ENCODE assay signal across 1 cellular context in the genomic region with DNA sequence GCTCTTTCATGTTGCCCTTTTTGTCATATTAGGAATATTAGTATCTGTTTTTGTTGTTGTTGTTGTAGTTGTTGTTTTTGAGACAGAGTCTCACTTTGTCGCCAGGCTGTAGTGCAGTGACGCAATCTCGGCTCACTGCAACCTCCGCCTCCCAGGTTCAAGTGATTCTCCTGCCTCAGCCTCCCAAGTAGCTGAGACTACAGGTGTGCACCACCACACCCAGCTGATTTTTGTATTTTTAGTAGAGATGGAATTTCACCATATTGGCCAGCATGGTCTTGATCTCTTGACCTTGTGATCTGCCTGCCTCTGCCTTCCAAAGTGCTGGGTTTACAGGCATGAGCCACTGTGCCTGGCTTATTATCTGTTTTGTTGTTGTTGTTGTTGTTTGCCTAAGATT.
TF ChIP-seq lines count a peak whose summit lies in the region.
"Not testable (repeated sequence)": the region's sequence is repeated elsewhere in the genome, so short reads cannot be mapped to it uniquely, and the experiment has no call there.

No MANE protein-coding gene starts in this region.

TF ChIP-seq in HepG2, 621 proteins besides CTCF, POLR2A, EP300 and RAD21 (continued from another document):
- TF ChIP-seq, protein P1, sequence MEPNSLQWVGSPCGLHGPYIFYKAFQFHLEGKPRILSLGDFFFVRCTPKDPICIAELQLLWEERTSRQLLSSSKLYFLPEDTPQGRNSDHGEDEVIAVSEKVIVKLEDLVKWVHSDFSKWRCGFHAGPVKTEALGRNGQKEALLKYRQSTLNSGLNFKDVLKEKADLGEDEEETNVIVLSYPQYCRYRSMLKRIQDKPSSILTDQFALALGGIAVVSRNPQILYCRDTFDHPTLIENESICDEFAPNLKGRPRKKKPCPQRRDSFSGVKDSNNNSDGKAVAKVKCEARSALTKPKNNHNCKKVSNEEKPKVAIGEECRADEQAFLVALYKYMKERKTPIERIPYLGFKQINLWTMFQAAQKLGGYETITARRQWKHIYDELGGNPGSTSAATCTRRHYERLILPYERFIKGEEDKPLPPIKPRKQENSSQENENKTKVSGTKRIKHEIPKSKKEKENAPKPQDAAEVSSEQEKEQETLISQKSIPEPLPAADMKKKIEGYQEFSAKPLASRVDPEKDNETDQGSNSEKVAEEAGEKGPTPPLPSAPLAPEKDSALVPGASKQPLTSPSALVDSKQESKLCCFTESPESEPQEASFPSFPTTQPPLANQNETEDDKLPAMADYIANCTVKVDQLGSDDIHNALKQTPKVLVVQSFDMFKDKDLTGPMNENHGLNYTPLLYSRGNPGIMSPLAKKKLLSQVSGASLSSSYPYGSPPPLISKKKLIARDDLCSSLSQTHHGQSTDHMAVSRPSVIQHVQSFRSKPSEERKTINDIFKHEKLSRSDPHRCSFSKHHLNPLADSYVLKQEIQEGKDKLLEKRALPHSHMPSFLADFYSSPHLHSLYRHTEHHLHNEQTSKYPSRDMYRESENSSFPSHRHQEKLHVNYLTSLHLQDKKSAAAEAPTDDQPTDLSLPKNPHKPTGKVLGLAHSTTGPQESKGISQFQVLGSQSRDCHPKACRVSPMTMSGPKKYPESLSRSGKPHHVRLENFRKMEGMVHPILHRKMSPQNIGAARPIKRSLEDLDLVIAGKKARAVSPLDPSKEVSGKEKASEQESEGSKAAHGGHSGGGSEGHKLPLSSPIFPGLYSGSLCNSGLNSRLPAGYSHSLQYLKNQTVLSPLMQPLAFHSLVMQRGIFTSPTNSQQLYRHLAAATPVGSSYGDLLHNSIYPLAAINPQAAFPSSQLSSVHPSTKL (CRISPR knock-in tag; IDR thresholded peaks at IDR 0.05): 0 out of 2 replicates have a peak, but pooled peaks have one; percentile 25
- TF ChIP-seq, protein P2, sequence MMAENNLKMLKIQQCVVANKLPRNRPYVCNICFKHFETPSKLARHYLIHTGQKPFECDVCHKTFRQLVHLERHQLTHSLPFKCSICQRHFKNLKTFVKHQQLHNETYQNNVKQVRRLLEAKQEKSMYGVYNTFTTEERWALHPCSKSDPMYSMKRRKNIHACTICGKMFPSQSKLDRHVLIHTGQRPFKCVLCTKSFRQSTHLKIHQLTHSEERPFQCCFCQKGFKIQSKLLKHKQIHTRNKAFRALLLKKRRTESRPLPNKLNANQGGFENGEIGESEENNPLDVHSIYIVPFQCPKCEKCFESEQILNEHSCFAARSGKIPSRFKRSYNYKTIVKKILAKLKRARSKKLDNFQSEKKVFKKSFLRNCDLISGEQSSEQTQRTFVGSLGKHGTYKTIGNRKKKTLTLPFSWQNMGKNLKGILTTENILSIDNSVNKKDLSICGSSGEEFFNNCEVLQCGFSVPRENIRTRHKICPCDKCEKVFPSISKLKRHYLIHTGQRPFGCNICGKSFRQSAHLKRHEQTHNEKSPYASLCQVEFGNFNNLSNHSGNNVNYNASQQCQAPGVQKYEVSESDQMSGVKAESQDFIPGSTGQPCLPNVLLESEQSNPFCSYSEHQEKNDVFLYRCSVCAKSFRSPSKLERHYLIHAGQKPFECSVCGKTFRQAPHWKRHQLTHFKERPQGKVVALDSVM (CRISPR knock-in tag; IDR thresholded peaks at IDR 0.05): peak; percentile 58; the same call in 1 of the 2 replicates
- peak; percentile 10 for TF ChIP-seq TEAD3 (CRISPR knock-in tag; optimal IDR thresholded peaks at IDR 0.05; ENCODE audit: borderline replicate concordance)
- TF ChIP-seq, protein P3, sequence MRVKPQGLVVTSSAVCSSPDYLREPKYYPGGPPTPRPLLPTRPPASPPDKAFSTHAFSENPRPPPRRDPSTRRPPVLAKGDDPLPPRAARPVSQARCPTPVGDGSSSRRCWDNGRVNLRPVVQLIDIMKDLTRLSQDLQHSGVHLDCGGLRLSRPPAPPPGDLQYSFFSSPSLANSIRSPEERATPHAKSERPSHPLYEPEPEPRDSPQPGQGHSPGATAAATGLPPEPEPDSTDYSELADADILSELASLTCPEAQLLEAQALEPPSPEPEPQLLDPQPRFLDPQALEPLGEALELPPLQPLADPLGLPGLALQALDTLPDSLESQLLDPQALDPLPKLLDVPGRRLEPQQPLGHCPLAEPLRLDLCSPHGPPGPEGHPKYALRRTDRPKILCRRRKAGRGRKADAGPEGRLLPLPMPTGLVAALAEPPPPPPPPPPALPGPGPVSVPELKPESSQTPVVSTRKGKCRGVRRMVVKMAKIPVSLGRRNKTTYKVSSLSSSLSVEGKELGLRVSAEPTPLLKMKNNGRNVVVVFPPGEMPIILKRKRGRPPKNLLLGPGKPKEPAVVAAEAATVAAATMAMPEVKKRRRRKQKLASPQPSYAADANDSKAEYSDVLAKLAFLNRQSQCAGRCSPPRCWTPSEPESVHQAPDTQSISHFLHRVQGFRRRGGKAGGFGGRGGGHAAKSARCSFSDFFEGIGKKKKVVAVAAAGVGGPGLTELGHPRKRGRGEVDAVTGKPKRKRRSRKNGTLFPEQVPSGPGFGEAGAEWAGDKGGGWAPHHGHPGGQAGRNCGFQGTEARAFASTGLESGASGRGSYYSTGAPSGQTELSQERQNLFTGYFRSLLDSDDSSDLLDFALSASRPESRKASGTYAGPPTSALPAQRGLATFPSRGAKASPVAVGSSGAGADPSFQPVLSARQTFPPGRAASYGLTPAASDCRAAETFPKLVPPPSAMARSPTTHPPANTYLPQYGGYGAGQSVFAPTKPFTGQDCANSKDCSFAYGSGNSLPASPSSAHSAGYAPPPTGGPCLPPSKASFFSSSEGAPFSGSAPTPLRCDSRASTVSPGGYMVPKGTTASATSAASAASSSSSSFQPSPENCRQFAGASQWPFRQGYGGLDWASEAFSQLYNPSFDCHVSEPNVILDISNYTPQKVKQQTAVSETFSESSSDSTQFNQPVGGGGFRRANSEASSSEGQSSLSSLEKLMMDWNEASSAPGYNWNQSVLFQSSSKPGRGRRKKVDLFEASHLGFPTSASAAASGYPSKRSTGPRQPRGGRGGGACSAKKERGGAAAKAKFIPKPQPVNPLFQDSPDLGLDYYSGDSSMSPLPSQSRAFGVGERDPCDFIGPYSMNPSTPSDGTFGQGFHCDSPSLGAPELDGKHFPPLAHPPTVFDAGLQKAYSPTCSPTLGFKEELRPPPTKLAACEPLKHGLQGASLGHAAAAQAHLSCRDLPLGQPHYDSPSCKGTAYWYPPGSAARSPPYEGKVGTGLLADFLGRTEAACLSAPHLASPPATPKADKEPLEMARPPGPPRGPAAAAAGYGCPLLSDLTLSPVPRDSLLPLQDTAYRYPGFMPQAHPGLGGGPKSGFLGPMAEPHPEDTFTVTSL (CRISPR knock-in tag; IDR thresholded peaks at IDR 0.05; ENCODE audit: borderline replicate concordance): 0 out of 2 replicates have a peak, but pooled peaks have one; percentile 33
- TF ChIP-seq KAT7 (CRISPR knock-in tag; IDR thresholded peaks at IDR 0.05; ENCODE audit: borderline replicate concordance): peak; percentile 6; the same call in 1 of the 2 replicates
- 0 out of 2 replicates have a peak, but pooled peaks have one; percentile 33 for TF ChIP-seq ZNF816 (CRISPR knock-in tag; IDR thresholded peaks at IDR 0.05; ENCODE audit: borderline replicate concordance)
- TF ChIP-seq, protein P4, sequence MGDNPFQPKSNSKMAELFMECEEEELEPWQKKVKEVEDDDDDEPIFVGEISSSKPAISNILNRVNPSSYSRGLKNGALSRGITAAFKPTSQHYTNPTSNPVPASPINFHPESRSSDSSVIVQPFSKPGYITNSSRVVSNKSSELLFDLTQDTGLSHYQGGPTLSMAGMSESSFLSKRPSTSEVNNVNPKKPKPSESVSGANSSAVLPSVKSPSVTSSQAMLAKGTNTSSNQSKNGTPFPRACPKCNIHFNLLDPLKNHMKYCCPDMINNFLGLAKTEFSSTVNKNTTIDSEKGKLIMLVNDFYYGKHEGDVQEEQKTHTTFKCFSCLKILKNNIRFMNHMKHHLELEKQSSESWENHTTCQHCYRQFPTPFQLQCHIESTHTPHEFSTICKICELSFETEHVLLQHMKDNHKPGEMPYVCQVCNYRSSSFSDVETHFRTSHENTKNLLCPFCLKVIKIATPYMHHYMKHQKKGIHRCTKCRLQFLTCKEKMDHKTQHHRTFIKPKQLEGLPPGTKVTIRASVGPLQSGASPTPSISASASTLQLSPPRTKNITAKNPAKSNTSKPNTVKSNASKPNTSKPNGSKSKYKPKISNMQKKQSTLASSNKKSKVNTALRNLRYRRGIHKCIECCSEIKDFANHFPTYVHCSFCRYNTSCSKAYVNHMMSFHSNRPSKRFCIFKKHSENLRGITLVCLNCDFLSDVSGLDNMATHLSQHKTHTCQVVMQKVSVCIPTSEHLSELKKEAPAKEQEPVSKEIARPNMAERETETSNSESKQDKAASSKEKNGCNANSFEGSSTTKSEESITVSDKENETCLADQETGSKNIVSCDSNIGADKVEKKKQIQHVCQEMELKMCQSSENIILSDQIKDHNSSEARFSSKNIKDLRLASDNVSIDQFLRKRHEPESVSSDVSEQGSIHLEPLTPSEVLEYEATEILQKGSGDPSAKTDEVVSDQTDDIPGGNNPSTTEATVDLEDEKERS (CRISPR knock-in tag; IDR thresholded peaks at IDR 0.05): 0 out of 2 replicates have a peak, but pooled peaks have one; percentile 11
- TF ChIP-seq POGZ (CRISPR knock-in tag; IDR thresholded peaks at IDR 0.05): peak; percentile 39; the same call in 1 of the 2 replicates
- TF ChIP-seq ADNP (CRISPR knock-in tag; IDR thresholded peaks at IDR 0.05): 0 out of 2 replicates have a peak, but pooled peaks have one; percentile 51
- peak; percentile 5; the same call in 1 of the 2 replicates for TF ChIP-seq KDM6A (CRISPR knock-in tag; IDR thresholded peaks at IDR 0.05; ENCODE audit: low read depth)
- TF ChIP-seq ZMYM3 (CRISPR knock-in tag; IDR thresholded peaks at IDR 0.05): peak; percentile 73
- not testable (repeated sequence) for TF ChIP-seq NR2F6 (IDR thresholded peaks at IDR 0.05); LCORL (CRISPR knock-in tag; IDR thresholded peaks at IDR 0.05); SOX13 (IDR thresholded peaks at IDR 0.05)
- peak; percentile 15; the same call in 1 of the 2 replicates for TF ChIP-seq NR2F6 (CRISPR knock-in tag; IDR thresholded peaks at IDR 0.05)
- TF ChIP-seq LCORL (IDR thresholded peaks at IDR 0.05): 0 out of 2 replicates have a peak, but pooled peaks have one; percentile 9
- TF ChIP-seq RCOR2 (CRISPR knock-in tag; IDR thresholded peaks at IDR 0.05): peak; percentile 55; the same call in 1 of the 2 replicates
- 0 out of 2 replicates have a peak, but pooled peaks have one; percentile 58 for TF ChIP-seq ZMYM2 (CRISPR knock-in tag; IDR thresholded peaks at IDR 0.05)
- TF ChIP-seq ZNF644 (CRISPR knock-in tag; IDR thresholded peaks at IDR 0.05; ENCODE audit: low read depth): 0 out of 2 replicates have a peak, but pooled peaks have one; percentile 7
- TF ChIP-seq IKZF1 (IDR thresholded peaks at IDR 0.05): 0 out of 2 replicates have a peak, but pooled peaks have one; percentile 16
- TF ChIP-seq ZNF460 (CRISPR knock-in tag; IDR thresholded peaks at IDR 0.05; ENCODE audit: borderline replicate concordance): peak; percentile 97
- 0 out of 4 replicates have a peak, but pooled peaks of 1 of the 2 experiments have one; percentile 8 for TF ChIP-seq SOX13 (CRISPR knock-in tag; conservative IDR thresholded peaks at IDR 0.05 in 1 of 2, IDR thresholded peaks at IDR 0.05 in 1 of 2)
- peak; percentile 37; the same call in 1 of the 2 replicates for TF ChIP-seq CEBPG (CRISPR knock-in tag; IDR thresholded peaks at IDR 0.05)
- peak; percentile 46 for TF ChIP-seq SALL1 (CRISPR knock-in tag; IDR thresholded peaks at IDR 0.05)
TF ChIP-seq in HepG2: peak in this region for 24; not testable (repeated sequence) for 597.
